9 cellular contexts compared by ENCODE assay signal in the genomic region with DNA sequence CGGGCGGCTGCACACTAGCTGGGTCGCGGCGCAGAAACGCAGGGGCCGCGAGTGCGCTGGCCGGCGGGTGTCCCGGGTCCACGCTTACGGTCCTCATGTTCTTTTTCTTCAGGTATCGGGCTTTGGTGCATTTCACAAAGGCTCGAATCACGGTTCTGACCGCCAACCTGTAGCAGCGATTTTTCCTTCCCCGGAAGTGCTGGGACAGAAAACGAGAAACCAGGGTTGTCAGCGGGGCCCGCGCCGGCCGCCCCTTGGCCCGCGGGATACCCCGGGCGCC. TPM values are rescaled to one million over a fixed set of nuclear protein-coding genes. Genes with fewer than 3 reads are reported as not detected.
DNase-seq lines count a peak whose midpoint lies in the region; ATAC-seq and TF ChIP-seq lines count a peak whose summit lies in the region.
"Had no signal": no experiment of that assay in that cellular context is flagged by ENCODE, and none has a peak within 500 bp of the region (broad histone marks: within the 10 kb centered on the region; RNA-seq: fewer than 3 reads in every experiment).

No MANE protein-coding gene starts in this region.

- peak overlapping the region; percentile 95 for H3K27ac Mint-ChIP-seq in activated CD4-positive, alpha-beta T cell treated with anti-CD3 and anti-CD28 coated beads, Interleukin-2, amount 10 ng/mL, durations not matched to agents 24 days and 14 days
- H3K27ac Mint-ChIP-seq in stimulated activated naive B cell treated with anti-CD40 and anti-IgM and Interleukin-4, amounts not matched to agents 10 μg/mL and 1 μg/mL and 100 μg/mL, for 72 hours, result peak overlapping the region; percentile 98

- peaks cover 59% of the 10 kb centered on the region for H3K36me3 Mint-ChIP-seq in activated CD4-positive, alpha-beta T cell treated with anti-CD3 and anti-CD28 coated beads, Interleukin-2, amount 10 ng/mL, durations not matched to agents 24 days and 14 days (ENCODE audit: low read depth)
- H3K36me3 Mint-ChIP-seq in stimulated activated naive B cell treated with anti-CD40 and anti-IgM and Interleukin-4, amounts not matched to agents 10 μg/mL and 1 μg/mL and 100 μg/mL, for 72 hours, result peaks cover 44 to 55% of the 10 kb centered on the region in 2 donors

- peak; percentile 5 to 7 for ATAC-seq in stimulated activated naive B cell treated with anti-CD40 and anti-IgM and Interleukin-4, amounts not matched to agents 10 μg/mL and 1 μg/mL and 100 μg/mL, for 72 hours (replicated peaks)
- no peak for ATAC-seq in GM18870 (IDR thresholded peaks at IDR 0.05; ENCODE audit: unreplicated experiment)

- no peaks in the 10 kb centered on the region for H3K9me3 ChIP-seq in hepatocyte (ENCODE audit: low read depth)

- H3K27me3 Mint-ChIP-seq in activated CD4-positive, alpha-beta T cell treated with anti-CD3 and anti-CD28 coated beads, Interleukin-2, amount 10 ng/mL, durations not matched to agents 24 days and 14 days, result no peaks in the 10 kb centered on the region
- H3K27me3 Mint-ChIP-seq in stimulated activated naive B cell treated with anti-CD40 and anti-IgM and Interleukin-4, amounts not matched to agents 10 μg/mL and 1 μg/mL and 100 μg/mL, for 72 hours, result no peaks in the 10 kb centered on the region

- H3K79me2 ChIP-seq in hepatocyte, result peaks cover 55% of the 10 kb centered on the region

- peak overlapping the region; percentile 90 for H3K27ac ChIP-seq in hepatocyte

- H3K36me3 ChIP-seq in hepatocyte (replicated peaks; ENCODE audit: insufficient read depth, low read depth), result no peaks in the 10 kb centered on the region

- intact Hi-C loops in activated CD4-positive, alpha-beta T cell treated with anti-CD3 and anti-CD28 coated beads, Interleukin-2, amount 10 ng/mL, durations not matched to agents 24 days and 14 days (cut with micrococcal nuclease), result loop anchor here (1.0 to 5.0 kb wide), 5 partner anchors 7 to 106 kb away; partner anchors contain the start of genes ATAD3A, ATAD3B, AURKAIP1 and CCNL2

- H3K4me3 ChIP-seq in WI38 (ENCODE audit: low read depth, low read length), result peak overlapping the region; percentile 90
- peak overlapping the region; percentile 71 for H3K4me3 ChIP-seq in hepatocyte

- H3K9me3 Mint-ChIP-seq in activated CD4-positive, alpha-beta T cell treated with anti-CD3 and anti-CD28 coated beads, Interleukin-2, amount 10 ng/mL, durations not matched to agents 24 days and 14 days, result no peaks in the 10 kb centered on the region
- no peaks in the 10 kb centered on the region for H3K9me3 Mint-ChIP-seq in stimulated activated naive B cell treated with anti-CD40 and anti-IgM and Interleukin-4, amounts not matched to agents 10 μg/mL and 1 μg/mL and 100 μg/mL, for 72 hours

- 0% methylated on average over 23 of the region's 30 CpGs for WGBS in hepatocyte (ENCODE audit: low lambda C conversion rate, missing lambda C conversion rate)

- H3K4me2 ChIP-seq in hepatocyte, result peak overlapping the region; percentile 99

- no peaks in the 10 kb centered on the region for H3K27me3 ChIP-seq in hepatocyte

- DNase-seq in activated CD4-positive, alpha-beta T cell treated with anti-CD3 and anti-CD28 coated beads, Interleukin-2, amount 10 ng/mL, durations not matched to agents 24 days and 14 days, result no peak
- no peak for DNase-seq in activated CD4-positive, alpha-beta T cell treated with anti-CD3 and anti-CD28 coated beads for 4 hours
- DNase-seq in hepatocyte (ENCODE audit: low spot score), result no peak
- DNase-seq in stimulated activated naive B cell treated with anti-CD40 and anti-IgM and Interleukin-4, amounts not matched to agents 10 μg/mL and 1 μg/mL and 100 μg/mL, for 72 hours, result no peak
- no peak for DNase-seq in pons (ENCODE audit: low spot score)
- DNase-seq in GM20000 (ENCODE audit: low spot score), result no peak

- no peaks in the 10 kb centered on the region for H3K9me2 ChIP-seq in hepatocyte (replicated peaks; ENCODE audit: insufficient read depth)

- H3K4me3 Mint-ChIP-seq in activated CD4-positive, alpha-beta T cell treated with anti-CD3 and anti-CD28 coated beads, Interleukin-2, amount 10 ng/mL, durations not matched to agents 24 days and 14 days, result peak overlapping the region; percentile 96
- peak overlapping the region; percentile 90 to 96 for H3K4me3 Mint-ChIP-seq in stimulated activated naive B cell treated with anti-CD40 and anti-IgM and Interleukin-4, amounts not matched to agents 10 μg/mL and 1 μg/mL and 100 μg/mL, for 72 hours

- H2AFZ ChIP-seq in hepatocyte, result peak overlapping the region; percentile 76

- H3K4me1 Mint-ChIP-seq in activated CD4-positive, alpha-beta T cell treated with anti-CD3 and anti-CD28 coated beads, Interleukin-2, amount 10 ng/mL, durations not matched to agents 24 days and 14 days, result peaks cover 28% of the 10 kb centered on the region
- H3K4me1 Mint-ChIP-seq in stimulated activated naive B cell treated with anti-CD40 and anti-IgM and Interleukin-4, amounts not matched to agents 10 μg/mL and 1 μg/mL and 100 μg/mL, for 72 hours, result peaks cover 31 to 72% of the 10 kb centered on the region in 2 donors

- H4K20me1 ChIP-seq in hepatocyte (ENCODE audit: insufficient read depth, poor library complexity, severe bottlenecking), result peaks cover 13% of the 10 kb centered on the region

- H3K4me1 ChIP-seq in hepatocyte (ENCODE audit: insufficient read depth), result peaks cover 19% of the 10 kb centered on the region

- TF ChIP-seq CTCF in WI38 (IDR thresholded peaks at IDR 0.05; ENCODE audit: low read depth, low read length), result no peak
- no peak for TF ChIP-seq CTCF in hepatocyte (IDR thresholded peaks at IDR 0.05; ENCODE audit: poor library complexity)
- no peak for TF ChIP-seq CTCF in GM20000 (IDR thresholded peaks at IDR 0.05; ENCODE audit: extremely low read depth, missing control alignments)

RNA-seq across cellular contexts. Expression of gene MRPL20, which starts 0.3 kb away (rescaled TPM):
- total RNA-seq in activated CD4-positive, alpha-beta T cell treated with anti-CD3 and anti-CD28 coated beads, Interleukin-2, amount 10 ng/mL, durations not matched to agents 24 days and 14 days, result 187 and 194 TPM in 2 replicates
- total RNA-seq in hepatocyte, result 107 and 115 TPM in 2 replicates
- polyA plus RNA-seq in hepatocyte, result 176 and 193 TPM in 2 replicates

RNA-seq across cellular contexts. Expression of gene CCNL2, which starts 7.6 kb away (rescaled TPM):
- total RNA-seq in activated CD4-positive, alpha-beta T cell treated with anti-CD3 and anti-CD28 coated beads, Interleukin-2, amount 10 ng/mL, durations not matched to agents 24 days and 14 days, result 144 and 146 TPM in 2 replicates
- 151 and 166 TPM in 2 replicates for total RNA-seq in hepatocyte
- 284 and 364 TPM in 2 replicates for polyA plus RNA-seq in hepatocyte

RNA-seq across cellular contexts. Expression of gene ANKRD65, which starts 14.3 kb away (rescaled TPM):
- not detected in 2 replicates for total RNA-seq in activated CD4-positive, alpha-beta T cell treated with anti-CD3 and anti-CD28 coated beads, Interleukin-2, amount 10 ng/mL, durations not matched to agents 24 days and 14 days
- total RNA-seq in hepatocyte, result 2.1 and 6.5 TPM in 2 replicates
- 5.5 and 7.3 TPM in 2 replicates for polyA plus RNA-seq in hepatocyte
- total RNA-seq: Daoy had no signal

RNA-seq across cellular contexts. Expression of gene VWA1, which starts 28.7 kb away (rescaled TPM):
- 4.9 and 5.2 TPM in 2 replicates for total RNA-seq in activated CD4-positive, alpha-beta T cell treated with anti-CD3 and anti-CD28 coated beads, Interleukin-2, amount 10 ng/mL, durations not matched to agents 24 days and 14 days
- total RNA-seq in hepatocyte, result 37.7 and 38.1 TPM in 2 replicates
- polyA plus RNA-seq in hepatocyte, result 114 and 131 TPM in 2 replicates

RNA-seq across cellular contexts. Expression of gene AURKAIP1, which starts 31.8 kb away (rescaled TPM):
- total RNA-seq in activated CD4-positive, alpha-beta T cell treated with anti-CD3 and anti-CD28 coated beads, Interleukin-2, amount 10 ng/mL, durations not matched to agents 24 days and 14 days, result 142 and 146 TPM in 2 replicates
- 92.9 and 105 TPM in 2 replicates for total RNA-seq in hepatocyte
- polyA plus RNA-seq in hepatocyte, result 238 and 246 TPM in 2 replicates
